ENCODE assay signal across 27 cellular contexts in the genomic region with DNA sequence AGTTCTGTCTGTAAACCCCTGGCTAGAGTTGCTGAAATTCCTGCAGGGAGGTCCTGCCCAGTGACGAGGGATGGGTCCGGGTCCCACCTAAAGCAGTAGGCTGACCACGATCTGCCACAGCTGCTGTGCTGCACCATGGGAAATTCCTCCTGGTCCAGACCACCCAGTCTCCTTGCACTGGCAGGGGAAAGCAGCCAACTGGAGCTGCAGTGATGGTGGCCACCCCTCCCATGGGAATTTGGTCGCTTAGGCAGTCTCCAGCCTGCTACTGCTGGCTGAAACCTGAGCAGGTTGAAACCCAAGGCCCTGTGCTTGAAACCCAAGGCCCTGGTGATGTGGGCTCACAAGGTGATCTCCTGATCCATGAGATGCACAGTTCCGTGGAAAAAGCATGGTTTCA. TPM values are rescaled to one million over a fixed set of nuclear protein-coding genes. Genes with fewer than 3 reads are reported as not detected.
"Had no signal": no experiment of that assay in that cellular context is flagged by ENCODE, and none has a peak within 500 bp of the region (broad histone marks: within the 10 kb centered on the region; RNA-seq: fewer than 3 reads in every experiment).

No MANE protein-coding gene starts in this region.

- DNase-seq: dermis blood vessel endothelial cell; effector memory CD4-positive, alpha-beta T cell; foreskin melanocyte; glutamatergic neuron; hypothalamus; immature natural killer cell; mesenchymal stem cell; naive thymus-derived CD4-positive, alpha-beta T cell; occipital lobe; ovary; psoas muscle; right cardiac atrium; sigmoid colon; spleen; stimulated activated CD4-positive, alpha-beta T cell treated with anti-CD3 and anti-CD28 coated beads, Interleukin-4, amount 100 ng/mL, for 4 hours; stimulated activated naive CD8-positive, alpha-beta T cell treated with anti-CD3 and anti-CD28 coated beads, Interleukin-15, Interleukin-2, amounts not matched to agents 100 U/mL and 50 U/mL, for 24 hours; substantia nigra; testis; tibial artery had no signal

- H3K27me3 ChIP-seq: esophagus muscularis mucosa, left lung, ovary, sigmoid colon, testis, tibial artery had no signal

- H3K9me3 ChIP-seq: mucosa of descending colon, psoas muscle, sigmoid colon, testis had no signal

- ATAC-seq: left lung; mucosa of descending colon; naive thymus-derived CD4-positive, alpha-beta T cell; psoas muscle; right cardiac atrium; stimulated activated memory B cell treated with anti-CD40 and anti-IgM and Interleukin-4, amounts not matched to agents 10 μg/mL and 1 μg/mL and 100 μg/mL, for 72 hours; stimulated activated naive CD8-positive, alpha-beta T cell treated with anti-CD3 and anti-CD28 coated beads, Interleukin-15, Interleukin-2, amounts not matched to agents 100 U/mL and 50 U/mL, for 24 hours had no signal

- FAIRE-seq: endothelial cell of umbilical vein, keratinocyte had no signal

- H3K27ac ChIP-seq: coronary artery, esophagus muscularis mucosa, left lung, ovary, psoas muscle, sigmoid colon, skin epidermis, spleen, testis, tibial artery had no signal

- H3K4me1 ChIP-seq: esophagus muscularis mucosa, left lung, psoas muscle, sigmoid colon, spleen, testis, tibial artery had no signal

- H3K4me3 ChIP-seq: coronary artery, esophagus muscularis mucosa, left lung, mucosa of descending colon, ovary, psoas muscle, sigmoid colon, skin epidermis, spleen, testis, tibial artery had no signal

- H3K36me3 ChIP-seq: esophagus muscularis mucosa, left lung, ovary, sigmoid colon, spleen, tibial artery had no signal

RNA-seq across cellular contexts. Expression of gene MOXD1, which starts 23.9 kb away (rescaled TPM):
- total RNA-seq: endothelial cell of umbilical vein; naive thymus-derived CD4-positive, alpha-beta T cell had no signal
- polyA plus RNA-seq: immature natural killer cell; naive thymus-derived CD4-positive, alpha-beta T cell had no signal
